Comparison of ENCODE assay signal across 1 cellular context in genomic region chr3:177679568-177680441, GRCh38.
TF ChIP-seq lines count a peak whose summit lies in the region.

No MANE protein-coding gene starts in this region.

TF ChIP-seq in K562, 482 proteins besides CTCF, POLR2A, EP300 and RAD21 (continued from another document and continues in another):
- TF ChIP-seq MNT (conservative IDR thresholded peaks at IDR 0.05) (no peak), TCF3 (CRISPR knock-in tag; IDR thresholded peaks at IDR 0.05) (peak; percentile 50; the same call in 1 of the 2 replicates), HIVEP1 (CRISPR knock-in tag; IDR thresholded peaks at IDR 0.05) (no peak), MYC (IDR thresholded peaks at IDR 0.05; ENCODE audit: low read depth, low read length) (no peak), MYC (CRISPR knock-in tag; IDR thresholded peaks at IDR 0.05; ENCODE audit: borderline replicate concordance, low read depth) (no peak), NUFIP1 (IDR thresholded peaks at IDR 0.05; ENCODE audit: partially characterized antibody) (no peak), BRD4 (IDR thresholded peaks at IDR 0.05) (no peak), CBFA2T2 (conservative IDR thresholded peaks at IDR 0.05) (peak; percentile 71), KLF16 (IDR thresholded peaks at IDR 0.05) (peak; percentile 72), MEIS2 (IDR thresholded peaks at IDR 0.05; ENCODE audit: partially characterized antibody) (peak; percentile 41), ARID2 (IDR thresholded peaks at IDR 0.05) (no peak), FOXA3 (CRISPR knock-in tag; conservative IDR thresholded peaks at IDR 0.05 in 1 of 2, IDR thresholded peaks at IDR 0.05 in 1 of 2) (no peak), CBX2 (IDR thresholded peaks at IDR 0.05; ENCODE audit: insufficient read depth, low read length, poor library complexity, severe bottlenecking) (no peak), RCOR1 (IDR thresholded peaks at IDR 0.05; ENCODE audit: borderline replicate concordance in 1 of 2, low read depth in 2 of 2, low read length in 2 of 2) (peak in 1 of 2 experiments; percentile 79; a peak in 2 of 4 replicates), STAT5A (IDR thresholded peaks at IDR 0.05; ENCODE audit: borderline replicate concordance, low read length) (peak; percentile 54), DPF2 (IDR thresholded peaks at IDR 0.05) (peak; percentile 58), ZMIZ1 (IDR thresholded peaks at IDR 0.05; ENCODE audit: low read depth in 2 of 2, low read length in 2 of 2) (no peak), SAFB2 (IDR thresholded peaks at IDR 0.05; ENCODE audit: borderline replicate concordance, low read depth, low read length, severe bottlenecking) (no peak), IRF1 (CRISPR knock-in tag; IDR thresholded peaks at IDR 0.05; ENCODE audit: borderline replicate concordance) (no peak), POLR3G (IDR thresholded peaks at IDR 0.05; ENCODE audit: extremely low read depth, insufficient read length, insufficient replicate concordance) (no peak), GTF2E2 (tag; IDR thresholded peaks at IDR 0.05) (peak; percentile 28; the same call in 1 of the 2 replicates), ZNF212 (CRISPR knock-in tag; IDR thresholded peaks at IDR 0.05) (no peak), ATF3 (IDR thresholded peaks at IDR 0.05) (peak; percentile 31; the same call in 1 of the 2 replicates), ATF3 (CRISPR knock-in tag; conservative IDR thresholded peaks at IDR 0.05) (no peak), CGGBP1 (CRISPR knock-in tag; IDR thresholded peaks at IDR 0.05) (no peak), CEBPB (tag; IDR thresholded peaks at IDR 0.05) (peak; percentile 33; the same call in 1 of the 2 replicates), ATF2 (CRISPR knock-in tag; IDR thresholded peaks at IDR 0.05) (no peak), FUS (optimal IDR thresholded peaks at IDR 0.05; ENCODE audit: low read depth, low read length) (no peak), PML (IDR thresholded peaks at IDR 0.05; ENCODE audit: low read length) (no peak), CHCHD3 (CRISPR knock-in tag; IDR thresholded peaks at IDR 0.05) (no peak), ZBTB43 (CRISPR knock-in tag; IDR thresholded peaks at IDR 0.05) (no peak), ZNF830 (CRISPR knock-in tag; IDR thresholded peaks at IDR 0.05) (no peak), TAL1 (IDR thresholded peaks at IDR 0.05) (peak; percentile 45), SMARCE1 (IDR thresholded peaks at IDR 0.05) (peak; percentile 56), FOXM1 (IDR thresholded peaks at IDR 0.05; ENCODE audit: low read depth) (peak; percentile 85), FOXM1 (CRISPR knock-in tag; IDR thresholded peaks at IDR 0.05; ENCODE audit: low read depth) (no peak), KDM1A (IDR thresholded peaks at IDR 0.05) (peak; percentile 66 to 72), MBD2 (IDR thresholded peaks at IDR 0.05; ENCODE audit: borderline replicate concordance, low read depth) (peak; percentile 37; the same call in 1 of the 2 replicates), SMARCC2 (IDR thresholded peaks at IDR 0.05; ENCODE audit: low read depth) (peak; percentile 45; the same call in 1 of the 2 replicates), ZC3H4 (CRISPR knock-in tag; IDR thresholded peaks at IDR 0.05; ENCODE audit: borderline replicate concordance) (no peak), GABPA (tag; conservative IDR thresholded peaks at IDR 0.05; ENCODE audit: low read depth) (no peak)
- TF ChIP-seq, protein P1, sequence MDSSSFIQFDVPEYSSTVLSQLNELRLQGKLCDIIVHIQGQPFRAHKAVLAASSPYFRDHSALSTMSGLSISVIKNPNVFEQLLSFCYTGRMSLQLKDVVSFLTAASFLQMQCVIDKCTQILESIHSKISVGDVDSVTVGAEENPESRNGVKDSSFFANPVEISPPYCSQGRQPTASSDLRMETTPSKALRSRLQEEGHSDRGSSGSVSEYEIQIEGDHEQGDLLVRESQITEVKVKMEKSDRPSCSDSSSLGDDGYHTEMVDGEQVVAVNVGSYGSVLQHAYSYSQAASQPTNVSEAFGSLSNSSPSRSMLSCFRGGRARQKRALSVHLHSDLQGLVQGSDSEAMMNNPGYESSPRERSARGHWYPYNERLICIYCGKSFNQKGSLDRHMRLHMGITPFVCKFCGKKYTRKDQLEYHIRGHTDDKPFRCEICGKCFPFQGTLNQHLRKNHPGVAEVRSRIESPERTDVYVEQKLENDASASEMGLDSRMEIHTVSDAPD (CRISPR knock-in tag; IDR thresholded peaks at IDR 0.05) = peak; percentile 25; the same call in 1 of the 2 replicates
- TF ChIP-seq, protein P2, sequence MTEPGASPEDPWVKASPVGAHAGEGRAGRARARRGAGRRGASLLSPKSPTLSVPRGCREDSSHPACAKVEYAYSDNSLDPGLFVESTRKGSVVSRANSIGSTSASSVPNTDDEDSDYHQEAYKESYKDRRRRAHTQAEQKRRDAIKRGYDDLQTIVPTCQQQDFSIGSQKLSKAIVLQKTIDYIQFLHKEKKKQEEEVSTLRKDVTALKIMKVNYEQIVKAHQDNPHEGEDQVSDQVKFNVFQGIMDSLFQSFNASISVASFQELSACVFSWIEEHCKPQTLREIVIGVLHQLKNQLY (CRISPR knock-in tag; conservative IDR thresholded peaks at IDR 0.05) = no peak
- TF ChIP-seq, protein P3, sequence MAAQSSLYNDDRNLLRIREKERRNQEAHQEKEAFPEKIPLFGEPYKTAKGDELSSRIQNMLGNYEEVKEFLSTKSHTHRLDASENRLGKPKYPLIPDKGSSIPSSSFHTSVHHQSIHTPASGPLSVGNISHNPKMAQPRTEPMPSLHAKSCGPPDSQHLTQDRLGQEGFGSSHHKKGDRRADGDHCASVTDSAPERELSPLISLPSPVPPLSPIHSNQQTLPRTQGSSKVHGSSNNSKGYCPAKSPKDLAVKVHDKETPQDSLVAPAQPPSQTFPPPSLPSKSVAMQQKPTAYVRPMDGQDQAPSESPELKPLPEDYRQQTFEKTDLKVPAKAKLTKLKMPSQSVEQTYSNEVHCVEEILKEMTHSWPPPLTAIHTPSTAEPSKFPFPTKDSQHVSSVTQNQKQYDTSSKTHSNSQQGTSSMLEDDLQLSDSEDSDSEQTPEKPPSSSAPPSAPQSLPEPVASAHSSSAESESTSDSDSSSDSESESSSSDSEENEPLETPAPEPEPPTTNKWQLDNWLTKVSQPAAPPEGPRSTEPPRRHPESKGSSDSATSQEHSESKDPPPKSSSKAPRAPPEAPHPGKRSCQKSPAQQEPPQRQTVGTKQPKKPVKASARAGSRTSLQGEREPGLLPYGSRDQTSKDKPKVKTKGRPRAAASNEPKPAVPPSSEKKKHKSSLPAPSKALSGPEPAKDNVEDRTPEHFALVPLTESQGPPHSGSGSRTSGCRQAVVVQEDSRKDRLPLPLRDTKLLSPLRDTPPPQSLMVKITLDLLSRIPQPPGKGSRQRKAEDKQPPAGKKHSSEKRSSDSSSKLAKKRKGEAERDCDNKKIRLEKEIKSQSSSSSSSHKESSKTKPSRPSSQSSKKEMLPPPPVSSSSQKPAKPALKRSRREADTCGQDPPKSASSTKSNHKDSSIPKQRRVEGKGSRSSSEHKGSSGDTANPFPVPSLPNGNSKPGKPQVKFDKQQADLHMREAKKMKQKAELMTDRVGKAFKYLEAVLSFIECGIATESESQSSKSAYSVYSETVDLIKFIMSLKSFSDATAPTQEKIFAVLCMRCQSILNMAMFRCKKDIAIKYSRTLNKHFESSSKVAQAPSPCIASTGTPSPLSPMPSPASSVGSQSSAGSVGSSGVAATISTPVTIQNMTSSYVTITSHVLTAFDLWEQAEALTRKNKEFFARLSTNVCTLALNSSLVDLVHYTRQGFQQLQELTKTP (IDR thresholded peaks at IDR 0.05; ENCODE audit: low read depth in 1 of 2, partially characterized antibody in 2 of 2) = no peak
- TF ChIP-seq, protein P4, sequence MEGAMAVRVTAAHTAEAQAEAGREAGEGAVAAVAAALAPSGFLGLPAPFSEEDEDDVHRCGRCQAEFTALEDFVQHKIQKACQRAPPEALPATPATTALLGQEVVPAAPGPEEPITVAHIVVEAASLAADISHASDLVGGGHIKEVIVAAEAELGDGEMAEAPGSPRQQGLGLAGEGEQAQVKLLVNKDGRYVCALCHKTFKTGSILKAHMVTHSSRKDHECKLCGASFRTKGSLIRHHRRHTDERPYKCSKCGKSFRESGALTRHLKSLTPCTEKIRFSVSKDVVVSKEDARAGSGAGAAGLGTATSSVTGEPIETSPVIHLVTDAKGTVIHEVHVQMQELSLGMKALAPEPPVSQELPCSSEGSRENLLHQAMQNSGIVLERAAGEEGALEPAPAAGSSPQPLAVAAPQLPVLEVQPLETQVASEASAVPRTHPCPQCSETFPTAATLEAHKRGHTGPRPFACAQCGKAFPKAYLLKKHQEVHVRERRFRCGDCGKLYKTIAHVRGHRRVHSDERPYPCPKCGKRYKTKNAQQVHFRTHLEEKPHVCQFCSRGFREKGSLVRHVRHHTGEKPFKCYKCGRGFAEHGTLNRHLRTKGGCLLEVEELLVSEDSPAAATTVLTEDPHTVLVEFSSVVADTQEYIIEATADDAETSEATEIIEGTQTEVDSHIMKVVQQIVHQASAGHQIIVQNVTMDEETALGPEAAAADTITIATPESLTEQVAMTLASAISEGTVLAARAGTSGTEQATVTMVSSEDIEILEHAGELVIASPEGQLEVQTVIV (CRISPR knock-in tag; IDR thresholded peaks at IDR 0.05; ENCODE audit: borderline replicate concordance) = no peak
